11 cellular contexts compared by ENCODE assay signal in genomic region chr17:28926786-28927185, GRCh38. TPM values are rescaled to one million over a fixed set of nuclear protein-coding genes. Genes with fewer than 3 reads are reported as not detected.
DNase-seq lines count a peak whose midpoint lies in the region; ATAC-seq, FAIRE-seq and TF ChIP-seq lines count a peak whose summit lies in the region.
"Had no signal": no experiment of that assay in that cellular context is flagged by ENCODE, and none has a peak within 500 bp of the region (broad histone marks: within the 10 kb centered on the region; RNA-seq: fewer than 3 reads in every experiment).

No MANE protein-coding gene starts in this region.

- ATAC-seq in HepG2 (no peak), GM12878 (no peak)
- ATAC-seq: Panc1 had no signal

- TF ChIP-seq POLR2A in HepG2 (IDR thresholded peaks at IDR 0.05; ENCODE audit: insufficient read depth in 1 of 2, low read depth in 2 of 2, low read length in 2 of 2) (no peak), GM12878 (IDR thresholded peaks at IDR 0.05; ENCODE audit: low read depth, low read length) (no peak), vagina (IDR thresholded peaks at IDR 0.05) (no peak)

- H3K4me3 ChIP-seq in liver (ENCODE audit: low read depth in 1 of 3, low read length in 3 of 3) (no peak overlapping the region), HepG2 (replicated peaks in 1 of 3; ENCODE audit: insufficient read depth in 1 of 3, low read depth in 2 of 3, low read length in 3 of 3) (no peak overlapping the region), GM12878 (no peak overlapping the region), mesodermal cell (ENCODE audit: extremely low read depth, insufficient read depth, low read length, poor library complexity, severe bottlenecking) (no peak overlapping the region), vagina (no peak overlapping the region)

- H3K4me2 ChIP-seq in HepG2 (ENCODE audit: low read depth, low read length) (no peak overlapping the region), GM12878 (ENCODE audit: control insufficient read depth, insufficient read depth) (no peak overlapping the region)

- RAD21 ChIA-PET in GM12878 (lab: Charles Lee; ENCODE audit: unreplicated experiment), result interaction anchor here (1.8 to 2.5 kb wide), 2 partner anchors 11 to 18 kb away, joined by 6 read pairs; no protein-coding TSS in a partner anchor

- BruUV-seq in HepG2 (replicated peaks; lab: Mats Ljungman, UMichigan) (no TSS peak), GM12878 (replicated peaks; lab: Mats Ljungman, UMichigan) (no TSS peak)

- TF ChIP-seq RAD21 in liver (IDR thresholded peaks at IDR 0.05), result no peak
- TF ChIP-seq RAD21 in HepG2 (CRISPR knock-in tag; IDR thresholded peaks at IDR 0.05), result no peak
- TF ChIP-seq RAD21 in GM12878 (IDR thresholded peaks at IDR 0.05; ENCODE audit: insufficient read depth, low read depth, low read length), result no peak

- TF ChIP-seq CTCF in liver (IDR thresholded peaks at IDR 0.05; ENCODE audit: low read depth, low read length, missing input control) (no peak), HepG2 (CRISPR knock-in tag; IDR thresholded peaks at IDR 0.05) (no peak), GM12878 (IDR thresholded peaks at IDR 0.05 in 2 of 3, conservative IDR thresholded peaks at IDR 0.05 in 1 of 3; ENCODE audit: control insufficient read depth in 2 of 3, extremely low read depth in 1 of 3, insufficient read depth in 1 of 3, low read depth in 3 of 3, low read length in 3 of 3) (no peak), vagina (IDR thresholded peaks at IDR 0.05) (no peak)

- POLR2A ChIA-PET in HepG2 (lab: Yijun Ruan, JAX), result no interaction called here
- POLR2A ChIA-PET in GM12878 (lab: Charles Lee), result interaction anchor here (0.8 to 2.6 kb wide), 5 partner anchors 17 to 32 kb away, joined by 3 to 7 read pairs (median 5); partner anchors contain the start of genes DHRS13 and PHF12

- FAIRE-seq in HepG2 (lab: Jason Lieb, UNC) (no peak), GM12878 (lab: Jason Lieb, UNC) (no peak)
- FAIRE-seq: colon had no signal

- in situ Hi-C loops in HepG2 (cut with HindIII; ENCODE audit: extremely low pct_ligation_motif_present, low pct_unique_long_range_greater_than_20kb), result no loop called here
- in situ Hi-C loops in GM12878 (cut with MboI), result no loop called here

- H3K27me3 ChIP-seq in liver (ENCODE audit: control insufficient read depth in 4 of 4, insufficient read depth in 4 of 4, low read length in 3 of 4), result no peaks in the 10 kb centered on the region
- no peaks in the 10 kb centered on the region for H3K27me3 ChIP-seq in HepG2 (ENCODE audit: control insufficient read depth in 1 of 2, insufficient read depth in 2 of 2, low read length in 2 of 2)
- H3K27me3 ChIP-seq in GM12878 (replicated peaks in 1 of 2; ENCODE audit: control insufficient read depth in 2 of 2, insufficient read depth in 2 of 2, low read length in 1 of 2), result no peaks in the 10 kb centered on the region
- no peaks in the 10 kb centered on the region for H3K27me3 ChIP-seq in vagina

- DNase-seq in HepG2 (ENCODE audit: low spot score), result no peak
- no peak for DNase-seq in GM12878 (ENCODE audit: low read depth, low spot score)
- no peak for DNase-seq in vagina (ENCODE audit: extremely low spot score in 2 of 2)
- no peak for DNase-seq in NCI-H2029 treated with DMSO at 0.1 percent for 48 hours (lab: John Stamatoyannopoulos, UW)
- no peak for DNase-seq in NCI-H2227 treated with DMSO at 0.1 percent for 48 hours (lab: John Stamatoyannopoulos, UW)
- no peak for DNase-seq in SIG-M5 (lab: John Stamatoyannopoulos, UW)
- DNase-seq: occipital lobe had no signal

- H3K27ac ChIP-seq in liver (ENCODE audit: low read depth in 1 of 2, low read length in 2 of 2) (peak overlapping the region; percentile 63 to 72), HepG2 (ENCODE audit: extremely low read length, insufficient read depth, low read length) (no peak overlapping the region), GM12878 (ENCODE audit: control insufficient read depth, insufficient read depth) (0 out of 2 replicates have a peak overlapping the region, but pooled peaks have one; percentile 32), mesodermal cell (ENCODE audit: low read depth, low read length, severe bottlenecking) (peak overlapping the region; percentile 30), vagina (peak overlapping the region; percentile 58)

- H2AFZ ChIP-seq in HepG2 (ENCODE audit: low read length), result no peak overlapping the region
- no peak overlapping the region for H2AFZ ChIP-seq in GM12878 (ENCODE audit: control insufficient read depth, low read depth, low read length)

- intact Hi-C loops in HepG2 (cut with micrococcal nuclease; ENCODE audit: unreplicated experiment) (loop anchor here (10.0 kb wide), 1 partner anchor 1842 kb away; no protein-coding TSS in a partner anchor), GM12878 (cut with micrococcal nuclease; ENCODE audit: unreplicated experiment) (no loop called here), vagina (cut with DNase I) (no loop called here)

- H3K4me1 ChIP-seq in liver (ENCODE audit: control insufficient read depth in 4 of 4, insufficient read depth in 4 of 4, low read length in 3 of 4) (peaks cover 0 to 6% (median 0%) of the 10 kb centered on the region in 4 donors), HepG2 (ENCODE audit: insufficient read depth, low read length) (no peaks in the 10 kb centered on the region), GM12878 (ENCODE audit: control insufficient read depth, insufficient read depth, low read length) (peaks cover 12% of the 10 kb centered on the region), mesodermal cell (ENCODE audit: control insufficient read depth, insufficient read depth, low read length, poor library complexity, severe bottlenecking) (no peaks in the 10 kb centered on the region), vagina (peaks cover 28% of the 10 kb centered on the region)

- 95% methylated on average over 4 of the region's 4 CpGs for WGBS in liver
- WGBS in HepG2 (ENCODE audit: low lambda C conversion rate), result 98% methylated on average over 4 of the region's 4 CpGs
- 97% methylated on average over 4 of the region's 4 CpGs for WGBS in GM12878 (ENCODE audit: insufficient coverage, insufficient replicate concordance, low lambda C conversion rate, missing lambda C conversion rate)
- WGBS in mesodermal cell (ENCODE audit: insufficient coverage in 2 of 2), 2 experiments, result 95 to 100% methylated on average over 1 to 4 of the region's 4 CpGs

- H3K9me3 ChIP-seq in liver (ENCODE audit: control insufficient read depth in 4 of 4, low read length in 3 of 4) (no peaks in the 10 kb centered on the region), HepG2 (ENCODE audit: low read length) (no peaks in the 10 kb centered on the region), GM12878 (replicated peaks; ENCODE audit: control insufficient read depth, insufficient read depth, low read length) (peaks cover 8% of the 10 kb centered on the region; the same call in 2 of the 3 replicates), mesodermal cell (ENCODE audit: control insufficient read depth, low read length) (peaks cover 6% of the 10 kb centered on the region), vagina (no peaks in the 10 kb centered on the region)

- SMC1A ChIA-PET in GM12878 (lab: Charles Lee; ENCODE audit: uncharacterized antibody, unreplicated experiment), result interaction anchor here (0.7 to 7.3 kb wide), 10 partner anchors 8 to 200 kb away, joined by 3 to 34 read pairs (median 4); no protein-coding TSS in a partner anchor

- H3K36me3 ChIP-seq in liver (ENCODE audit: control insufficient read depth in 4 of 4, insufficient read depth in 3 of 4, low read depth in 1 of 4, low read length in 3 of 4) (peaks cover 2 to 31% (median 15%) of the 10 kb centered on the region in 4 donors), HepG2 (replicated peaks in 1 of 2; ENCODE audit: control insufficient read depth in 1 of 2, insufficient read depth in 2 of 2, low read length in 2 of 2) (peaks cover 19 to 58% of the 10 kb centered on the region in 2 experiments), GM12878 (ENCODE audit: control insufficient read depth in 2 of 2, insufficient read depth in 2 of 2, low read length in 1 of 2) (peaks cover 13 to 31% of the 10 kb centered on the region in 2 experiments), mesodermal cell (ENCODE audit: control insufficient read depth, insufficient read depth, low read length) (peaks cover 88% of the 10 kb centered on the region), vagina (peaks cover 0 to 22% of the 10 kb centered on the region in 2 donors)

- H4K20me1 ChIP-seq in HepG2 (ENCODE audit: insufficient read depth, low read length) (peaks cover 8% of the 10 kb centered on the region; the same call in 1 of the 2 replicates), GM12878 (ENCODE audit: control insufficient read depth, insufficient read depth) (0 out of 2 replicates have a peak, but pooled peaks cover 3% of the 10 kb centered on the region)

- CTCF ChIA-PET in HepG2 (lab: Yijun Ruan, JAX; ENCODE audit: low intra/inter-chr PET ratio, low total read pairs), result no interaction called here
- CTCF ChIA-PET in GM12878 (lab: Yijun Ruan, JAX), result interaction anchor here (1.0 to 3.3 kb wide), 8 partner anchors 10 to 200 kb away, joined by 4 to 21 read pairs (median 6); partner anchors contain the start of gene TLCD1

- H3K79me2 ChIP-seq in HepG2 (ENCODE audit: insufficient read depth, low read length) (peaks cover 47% of the 10 kb centered on the region), GM12878 (ENCODE audit: control insufficient read depth, insufficient read depth, low read length) (peaks cover 20% of the 10 kb centered on the region)

- H3K9ac ChIP-seq in liver (ENCODE audit: low read depth in 1 of 2, low read length in 2 of 2) (peak overlapping the region in 1 of 2 donors; percentile 24), HepG2 (ENCODE audit: insufficient read depth, low read depth, low read length) (no peak overlapping the region), GM12878 (ENCODE audit: control insufficient read depth, insufficient read depth, low read length) (no peak overlapping the region)

- no peak for TF ChIP-seq EP300 in HepG2 (IDR thresholded peaks at IDR 0.05; ENCODE audit: low read depth in 2 of 2, low read length in 2 of 2)
- TF ChIP-seq EP300 in HepG2 (CRISPR knock-in tag; IDR thresholded peaks at IDR 0.05; ENCODE audit: borderline replicate concordance), result no peak
- no peak for TF ChIP-seq EP300 in GM12878 (IDR thresholded peaks at IDR 0.05; ENCODE audit: borderline replicate concordance in 1 of 2, control insufficient read depth in 1 of 2, low read depth in 2 of 2, low read length in 2 of 2)

RNA-seq across cellular contexts. Expression of gene DHRS13, which starts 23.9 kb away (rescaled TPM):
- 10 to 100 TPM in 1 of 2 donors, 1 to 10 TPM in 1; 9.7 to 91.6 TPM for total RNA-seq in liver
- polyA plus RNA-seq in liver, result 10 to 100 TPM in 1 of 2 donors, 1 to 10 TPM in 1; 5.0 to 12.3 TPM
- 7.6 and 12.6 TPM in 2 replicates for total RNA-seq in HepG2 (2016; rRNA removed; fragmentation: Illumina TruSeq; extraction: Trizol)
- total RNA-seq in HepG2 (2016; cell fraction: cytosol; rRNA removed; fragmentation: Illumina TruSeq; extraction: Trizol; ENCODE audit: low read depth), result 3.8 and 4.4 TPM in 2 replicates
- 6.5 and 14.0 TPM in 2 replicates for total RNA-seq in HepG2 (2016; cell fraction: insoluble cytoplasmic fraction; rRNA removed; fragmentation: Illumina TruSeq; extraction: Trizol)
- 8.0 and 9.3 TPM in 2 replicates for total RNA-seq in HepG2 (2016; cell fraction: membrane; rRNA removed; fragmentation: Illumina TruSeq; extraction: Trizol)
- 9.7 and 11.6 TPM in 2 replicates for total RNA-seq in HepG2 (2016; cell fraction: nucleus; rRNA removed; fragmentation: Illumina TruSeq; extraction: Trizol)
- 11.8 and 14.9 TPM in 2 replicates for polyA plus RNA-seq in HepG2 (2011; rRNA removed)
- 17.3 and 17.4 TPM in 2 replicates for polyA plus RNA-seq in HepG2 (2011; cell fraction: cytosol; rRNA removed)
- polyA plus RNA-seq in HepG2 (2011; cell fraction: nucleus; rRNA removed), result 8.7 and 11.2 TPM in 2 replicates
- polyA plus RNA-seq in HepG2 (2012), result 3.6 and 6.3 TPM in 2 replicates
- polyA plus RNA-seq in HepG2 (2016; cell fraction: cytosol; fragmentation: Illumina TruSeq; extraction: Trizol; ENCODE audit: low read depth), result 4.0 and 5.3 TPM in 2 replicates
- polyA plus RNA-seq in HepG2 (2016; cell fraction: insoluble cytoplasmic fraction; fragmentation: Illumina TruSeq; extraction: Trizol; ENCODE audit: low read depth), result 8.0 and 9.0 TPM in 2 replicates
- 7.0 and 7.5 TPM in 2 replicates for polyA plus RNA-seq in HepG2 (2016; cell fraction: membrane; fragmentation: Illumina TruSeq; extraction: Trizol; ENCODE audit: low read depth)
- 20.2 and 21.1 TPM in 2 replicates for polyA plus RNA-seq in HepG2 (2016; cell fraction: nucleus; fragmentation: Illumina TruSeq; extraction: Trizol; ENCODE audit: insufficient read depth, low read depth)
- 15.0 and 24.2 TPM in 2 replicates for polyA minus RNA-seq in HepG2 (2011; rRNA and poly(A)+ RNA removed; ENCODE audit: low replicate concordance)
- 5.9 and 8.7 TPM in 2 replicates for polyA minus RNA-seq in HepG2 (2011; cell fraction: cytosol; rRNA and poly(A)+ RNA removed)
- 5.2 and 7.8 TPM in 2 replicates for polyA minus RNA-seq in HepG2 (2011; cell fraction: nucleus; rRNA and poly(A)+ RNA removed)
- total RNA-seq in GM12878 (2013; cell fraction: nucleolus; rRNA removed), result 66.0 and 68.2 TPM in 2 replicates
- 35.3 and 37.1 TPM in 2 replicates for total RNA-seq in GM12878 (2014; rRNA removed)
- 23.7 and 24.2 TPM in 2 replicates for total RNA-seq in GM12878 (2014; rRNA removed; fragmentation: Illumina TruSeq; extraction: Trizol)
- total RNA-seq in GM12878 (2021), result 27.6 and 31.3 TPM in 2 replicates
- polyA plus RNA-seq in GM12878 (2011; ENCODE audit: low read depth), result 3.0 TPM
- 50.6 and 55.2 TPM in 2 replicates for polyA plus RNA-seq in GM12878 (2011; rRNA removed)
- polyA plus RNA-seq in GM12878 (2011; cell fraction: cytosol; rRNA removed), result 70.4 and 81.7 TPM in 2 replicates
- polyA plus RNA-seq in GM12878 (2011; cell fraction: nucleus; rRNA removed), result 47.5 and 49.0 TPM in 2 replicates
- polyA plus RNA-seq in GM12878 (2012), result 7.6 and 12.3 TPM in 2 replicates
- 17.7 and 19.6 TPM in 2 replicates for polyA plus RNA-seq in GM12878 (2014; fragmentation: Illumina TruSeq; extraction: Trizol)
- polyA plus RNA-seq in GM12878 (2014; fragmentation: Nextera tagmentation; extraction: Ambion mirVana), result under 1 TPM in 1 of 2 experiments, not detected in 1; 0.18 TPM
- 37.7 and 38.8 TPM in 2 replicates for polyA plus RNA-seq in GM12878 (2014; rRNA removed)
- polyA plus RNA-seq in GM12878 (2016; fragmentation: Nextera tagmentation; extraction: Ambion mirVana), result 10 to 100 TPM; 28.7 to 35.5 TPM
- 39.0 and 44.2 TPM in 2 replicates for polyA minus RNA-seq in GM12878 (2011; rRNA and poly(A)+ RNA removed)
- 14.3 and 16.6 TPM in 2 replicates for polyA minus RNA-seq in GM12878 (2011; cell fraction: cytosol; rRNA and poly(A)+ RNA removed)
- 16.2 and 21.1 TPM in 2 replicates for polyA minus RNA-seq in GM12878 (2011; cell fraction: nucleus; rRNA and poly(A)+ RNA removed)
- polyA plus RNA-seq in mesodermal cell (2013, experiment 1 of 2), result 11.0 TPM
- 8.4 TPM for polyA plus RNA-seq in mesodermal cell (2013, experiment 2 of 2)
- total RNA-seq in vagina, result 11.8 TPM

RNA-seq across cellular contexts. Expression of gene PHF12, which starts 24.5 kb away (rescaled TPM):
- total RNA-seq in liver (10 to 100 TPM; 15.5 to 21.3 TPM), HepG2 (2016; rRNA removed; fragmentation: Illumina TruSeq; extraction: Trizol) (9.8 and 10.0 TPM in 2 replicates), GM12878 (2014; rRNA removed) (28.6 and 30.1 TPM in 2 replicates), GM12878 (2014; rRNA removed; fragmentation: Illumina TruSeq; extraction: Trizol) (15.9 and 18.1 TPM in 2 replicates), GM12878 (2021) (43.9 and 44.2 TPM in 2 replicates), vagina (54.5 TPM)
- polyA plus RNA-seq in liver (1 to 10 TPM; 4.3 to 7.9 TPM), HepG2 (2011; rRNA removed) (17.1 and 23.9 TPM in 2 replicates), GM12878 (2011; rRNA removed) (8.6 and 22.6 TPM in 2 replicates), GM12878 (2014; fragmentation: Illumina TruSeq; extraction: Trizol) (24.7 and 27.8 TPM in 2 replicates), GM12878 (2014; fragmentation: Nextera tagmentation; extraction: Ambion mirVana) (1 to 10 TPM; 1.3 to 2.3 TPM), GM12878 (2014; rRNA removed) (33.5 and 39.8 TPM in 2 replicates), GM12878 (2016; fragmentation: Nextera tagmentation; extraction: Ambion mirVana) (10 to 100 TPM; 10.6 to 15.3 TPM)
- 38.8 and 40.7 TPM in 2 replicates for total RNA-seq in HepG2 (2016; cell fraction: cytosol; rRNA removed; fragmentation: Illumina TruSeq; extraction: Trizol; ENCODE audit: low read depth)
- 6.6 and 12.3 TPM in 2 replicates for total RNA-seq in HepG2 (2016; cell fraction: insoluble cytoplasmic fraction; rRNA removed; fragmentation: Illumina TruSeq; extraction: Trizol)
- 20.1 and 21.2 TPM in 2 replicates for total RNA-seq in HepG2 (2016; cell fraction: membrane; rRNA removed; fragmentation: Illumina TruSeq; extraction: Trizol)
- total RNA-seq in HepG2 (2016; cell fraction: nucleus; rRNA removed; fragmentation: Illumina TruSeq; extraction: Trizol), result 11.6 and 13.5 TPM in 2 replicates
- polyA plus RNA-seq in HepG2 (2011; cell fraction: cytosol; rRNA removed), result 9.0 and 10.2 TPM in 2 replicates
- polyA plus RNA-seq in HepG2 (2011; cell fraction: nucleus; rRNA removed), result 40.3 and 44.7 TPM in 2 replicates
- 12.4 and 17.6 TPM in 2 replicates for polyA plus RNA-seq in HepG2 (2012)
- 2.7 and 2.8 TPM in 2 replicates for polyA plus RNA-seq in HepG2 (2016; cell fraction: cytosol; fragmentation: Illumina TruSeq; extraction: Trizol; ENCODE audit: low read depth)
- polyA plus RNA-seq in HepG2 (2016; cell fraction: insoluble cytoplasmic fraction; fragmentation: Illumina TruSeq; extraction: Trizol; ENCODE audit: low read depth), result 11.3 and 15.3 TPM in 2 replicates
- polyA plus RNA-seq in HepG2 (2016; cell fraction: membrane; fragmentation: Illumina TruSeq; extraction: Trizol; ENCODE audit: low read depth), result 9.9 and 10.4 TPM in 2 replicates
- 39.1 and 44.1 TPM in 2 replicates for polyA plus RNA-seq in HepG2 (2016; cell fraction: nucleus; fragmentation: Illumina TruSeq; extraction: Trizol; ENCODE audit: insufficient read depth, low read depth)
- polyA minus RNA-seq in HepG2 (2011; rRNA and poly(A)+ RNA removed; ENCODE audit: low replicate concordance), result 32.1 and 43.1 TPM in 2 replicates
- 13.8 and 18.0 TPM in 2 replicates for polyA minus RNA-seq in HepG2 (2011; cell fraction: cytosol; rRNA and poly(A)+ RNA removed)
- polyA minus RNA-seq in HepG2 (2011; cell fraction: nucleus; rRNA and poly(A)+ RNA removed), result 23.6 and 28.2 TPM in 2 replicates
- 61.5 and 63.1 TPM in 2 replicates for total RNA-seq in GM12878 (2013; cell fraction: nucleolus; rRNA removed)
- polyA plus RNA-seq in GM12878 (2011; ENCODE audit: low read depth), result 9.3 TPM
- 22.1 and 28.1 TPM in 2 replicates for polyA plus RNA-seq in GM12878 (2011; cell fraction: cytosol; rRNA removed)
- polyA plus RNA-seq in GM12878 (2011; cell fraction: nucleus; rRNA removed), result 65.0 and 92.9 TPM in 2 replicates
- 24.0 and 34.6 TPM in 2 replicates for polyA plus RNA-seq in GM12878 (2012)
- 23.6 and 28.7 TPM in 2 replicates for polyA minus RNA-seq in GM12878 (2011; rRNA and poly(A)+ RNA removed)
- 14.8 and 15.6 TPM in 2 replicates for polyA minus RNA-seq in GM12878 (2011; cell fraction: cytosol; rRNA and poly(A)+ RNA removed)
- polyA minus RNA-seq in GM12878 (2011; cell fraction: nucleus; rRNA and poly(A)+ RNA removed), result 20.8 and 40.7 TPM in 2 replicates
- polyA plus RNA-seq in mesodermal cell (2013, experiment 1 of 2), result 30.1 TPM
- 31.0 TPM for polyA plus RNA-seq in mesodermal cell (2013, experiment 2 of 2)

RNA-seq across cellular contexts. Expression of gene FLOT2, which starts 29.3 kb away (rescaled TPM):
- 10 to 100 TPM; 67.7 to 71.0 TPM for total RNA-seq in liver
- 100 to 1,000 TPM in 1 of 2 donors, 10 to 100 TPM in 1; 61.6 to 100 TPM for polyA plus RNA-seq in liver
- total RNA-seq in HepG2 (2016; rRNA removed; fragmentation: Illumina TruSeq; extraction: Trizol), result 54.3 and 60.7 TPM in 2 replicates
- total RNA-seq in HepG2 (2016; cell fraction: cytosol; rRNA removed; fragmentation: Illumina TruSeq; extraction: Trizol; ENCODE audit: low read depth), result 21.0 and 27.1 TPM in 2 replicates
- total RNA-seq in HepG2 (2016; cell fraction: insoluble cytoplasmic fraction; rRNA removed; fragmentation: Illumina TruSeq; extraction: Trizol), result 53.0 and 55.0 TPM in 2 replicates
- 55.4 and 58.7 TPM in 2 replicates for total RNA-seq in HepG2 (2016; cell fraction: membrane; rRNA removed; fragmentation: Illumina TruSeq; extraction: Trizol)
- total RNA-seq in HepG2 (2016; cell fraction: nucleus; rRNA removed; fragmentation: Illumina TruSeq; extraction: Trizol), result 31.5 and 32.6 TPM in 2 replicates
- polyA plus RNA-seq in HepG2 (2011; rRNA removed), result 54.5 and 60.6 TPM in 2 replicates
- 66.4 and 77.9 TPM in 2 replicates for polyA plus RNA-seq in HepG2 (2011; cell fraction: cytosol; rRNA removed)
- polyA plus RNA-seq in HepG2 (2011; cell fraction: nucleus; rRNA removed), result 62.5 and 67.8 TPM in 2 replicates
- 42.3 and 50.0 TPM in 2 replicates for polyA plus RNA-seq in HepG2 (2012)
- 27.5 and 28.8 TPM in 2 replicates for polyA plus RNA-seq in HepG2 (2016; cell fraction: cytosol; fragmentation: Illumina TruSeq; extraction: Trizol; ENCODE audit: low read depth)
- 48.1 and 64.0 TPM in 2 replicates for polyA plus RNA-seq in HepG2 (2016; cell fraction: insoluble cytoplasmic fraction; fragmentation: Illumina TruSeq; extraction: Trizol; ENCODE audit: low read depth)
- 49.0 and 54.8 TPM in 2 replicates for polyA plus RNA-seq in HepG2 (2016; cell fraction: membrane; fragmentation: Illumina TruSeq; extraction: Trizol; ENCODE audit: low read depth)
- 64.4 and 67.0 TPM in 2 replicates for polyA plus RNA-seq in HepG2 (2016; cell fraction: nucleus; fragmentation: Illumina TruSeq; extraction: Trizol; ENCODE audit: insufficient read depth, low read depth)
- polyA minus RNA-seq in HepG2 (2011; rRNA and poly(A)+ RNA removed; ENCODE audit: low replicate concordance), result 124 and 166 TPM in 2 replicates
- polyA minus RNA-seq in HepG2 (2011; cell fraction: cytosol; rRNA and poly(A)+ RNA removed), result 35.9 and 59.2 TPM in 2 replicates
- 14.0 and 19.0 TPM in 2 replicates for polyA minus RNA-seq in HepG2 (2011; cell fraction: nucleus; rRNA and poly(A)+ RNA removed)
- 29.2 and 39.1 TPM in 2 replicates for total RNA-seq in GM12878 (2013; cell fraction: nucleolus; rRNA removed)
- total RNA-seq in GM12878 (2014; rRNA removed), result 79.0 and 79.6 TPM in 2 replicates
- 72.0 and 72.5 TPM in 2 replicates for total RNA-seq in GM12878 (2014; rRNA removed; fragmentation: Illumina TruSeq; extraction: Trizol)
- 291 and 302 TPM in 2 replicates for total RNA-seq in GM12878 (2021)
- 30.4 TPM for polyA plus RNA-seq in GM12878 (2011; ENCODE audit: low read depth)
- polyA plus RNA-seq in GM12878 (2011; rRNA removed), result 90.1 and 150 TPM in 2 replicates
- 162 and 176 TPM in 2 replicates for polyA plus RNA-seq in GM12878 (2011; cell fraction: cytosol; rRNA removed)
- polyA plus RNA-seq in GM12878 (2011; cell fraction: nucleus; rRNA removed), result 153 and 169 TPM in 2 replicates
- polyA plus RNA-seq in GM12878 (2012), result 59.9 and 65.4 TPM in 2 replicates
- polyA plus RNA-seq in GM12878 (2014; fragmentation: Illumina TruSeq; extraction: Trizol), result 75.3 and 147 TPM in 2 replicates
- polyA plus RNA-seq in GM12878 (2014; fragmentation: Nextera tagmentation; extraction: Ambion mirVana), result 100 to 1,000 TPM in 1 of 2 experiments, 10 to 100 TPM in 1; 56.8 to 121 TPM
- 150 and 154 TPM in 2 replicates for polyA plus RNA-seq in GM12878 (2014; rRNA removed)
- polyA plus RNA-seq in GM12878 (2016; fragmentation: Nextera tagmentation; extraction: Ambion mirVana), result 100 to 1,000 TPM; 237 to 251 TPM
- 172 and 176 TPM in 2 replicates for polyA minus RNA-seq in GM12878 (2011; rRNA and poly(A)+ RNA removed)
- 71.6 and 96.9 TPM in 2 replicates for polyA minus RNA-seq in GM12878 (2011; cell fraction: cytosol; rRNA and poly(A)+ RNA removed)
- polyA minus RNA-seq in GM12878 (2011; cell fraction: nucleus; rRNA and poly(A)+ RNA removed), result 19.0 and 28.4 TPM in 2 replicates
- polyA plus RNA-seq in mesodermal cell (2013, experiment 1 of 2), result 113 TPM
- polyA plus RNA-seq in mesodermal cell (2013, experiment 2 of 2), result 99.1 TPM
- total RNA-seq in vagina, result 56.2 TPM
